26 cellular contexts compared by ENCODE assay signal in genomic region chr2:154908312-154908711, GRCh38.
DNase-seq lines count a peak whose midpoint lies in the region; ATAC-seq, FAIRE-seq and TF ChIP-seq lines count a peak whose summit lies in the region.
"Had no signal": no experiment of that assay in that cellular context is flagged by ENCODE, and none has a peak within 500 bp of the region (broad histone marks: within the 10 kb centered on the region; RNA-seq: fewer than 3 reads in every experiment).

No MANE protein-coding gene starts in this region.

- H4K91ac ChIP-seq in H1 (replicated peaks; ENCODE audit: insufficient read length, low read length): no peak overlapping the region
- H4K91ac ChIP-seq in mesenchymal stem cell (ENCODE audit: low read length): peak overlapping the region; percentile 15
- H4K91ac ChIP-seq in H9 (ENCODE audit: insufficient read length, low read depth, low read length): no peak overlapping the region

- no peak for FAIRE-seq in H1 (lab: Jason Lieb, UNC)
- FAIRE-seq: A204.1, G401.6 had no signal

- H2BK15ac ChIP-seq in H1 (ENCODE audit: low read length) (no peak overlapping the region), mesenchymal stem cell (ENCODE audit: low read depth, poor library complexity, severe bottlenecking) (no peak overlapping the region), H9 (ENCODE audit: low read depth, low read length) (no peak overlapping the region)

- no peak overlapping the region for H3K27ac Mint-ChIP-seq in stimulated activated effector memory CD8-positive, alpha-beta T cell treated with anti-CD3 and anti-CD28 coated beads, Interleukin-12 subunit alpha, Interleukin-12 subunit beta, amount 100 ng/mL, for 72 hours
- peak overlapping the region in 1 of 3 experiments; percentile 86; a peak in 1 of 7 replicates for H3K27ac Mint-ChIP-seq in H9
- no peak overlapping the region for H3K27ac Mint-ChIP-seq in CD4-positive, alpha-beta T cell
- H3K27ac Mint-ChIP-seq: CD4-positive, alpha-beta memory T cell; GM23338 had no signal

- no peaks in the 10 kb centered on the region for H3K23me2 ChIP-seq in H1 (ENCODE audit: low read depth, low read length)
- H3K23me2 ChIP-seq in H9 (ENCODE audit: insufficient read length, low read depth, low read length, poor library complexity, severe bottlenecking): no peaks in the 10 kb centered on the region

- H3K56ac ChIP-seq in H1 (replicated peaks; ENCODE audit: insufficient read length, low read depth, low read length) (no peak overlapping the region), H9 (ENCODE audit: insufficient read length, low read depth, low read length) (no peak overlapping the region)

- H3K14ac ChIP-seq in H1 (ENCODE audit: insufficient read length): no peak overlapping the region
- no peak overlapping the region for H3K14ac ChIP-seq in mesenchymal stem cell (ENCODE audit: low read length in 2 of 2)
- no peak overlapping the region for H3K14ac ChIP-seq in H9 (ENCODE audit: insufficient read depth, low read length)

- H3K23ac ChIP-seq in H1 (ENCODE audit: insufficient read length): no peak overlapping the region
- no peak overlapping the region for H3K23ac ChIP-seq in mesenchymal stem cell (ENCODE audit: low read length in 2 of 2)
- no peak overlapping the region for H3K23ac ChIP-seq in H9 (ENCODE audit: insufficient read length, low read depth, low read length)

- TF ChIP-seq CTCF in H1 (IDR thresholded peaks at IDR 0.05; ENCODE audit: control extremely low read depth in 1 of 3, insufficient read depth in 1 of 3, low read depth in 1 of 3, low read length in 3 of 3) (no peak), H9 (conservative IDR thresholded peaks at IDR 0.05) (no peak)
- TF ChIP-seq CTCF in CD4-positive, alpha-beta T cell (IDR thresholded peaks at IDR 0.05): no peak

- H4K5ac ChIP-seq in H1 (ENCODE audit: insufficient read length, low read depth, low read length) (no peak overlapping the region), H9 (ENCODE audit: insufficient read length, low read depth, low read length) (no peak overlapping the region)

- no peak overlapping the region for H3K4me3 Mint-ChIP-seq in stimulated activated effector memory CD8-positive, alpha-beta T cell treated with anti-CD3 and anti-CD28 coated beads, Interleukin-12 subunit alpha, Interleukin-12 subunit beta, amount 100 ng/mL, for 72 hours
- no peak overlapping the region for H3K4me3 Mint-ChIP-seq in H9
- H3K4me3 Mint-ChIP-seq in CD4-positive, alpha-beta T cell: no peak overlapping the region
- H3K4me3 Mint-ChIP-seq: CD4-positive, alpha-beta memory T cell; GM23338 had no signal

- H2BK5ac ChIP-seq in H1 (ENCODE audit: low read depth, low read length) (no peak overlapping the region), mesenchymal stem cell (ENCODE audit: low read depth, low read length, poor library complexity, severe bottlenecking) (no peak overlapping the region), H9 (ENCODE audit: insufficient read length, low read length) (no peak overlapping the region)

- TF ChIP-seq EP300 in H1 (IDR thresholded peaks at IDR 0.05; ENCODE audit: borderline replicate concordance in 1 of 2, low read depth in 2 of 2, low read length in 2 of 2): no peak

- POLR2A ChIA-PET in H1 (lab: Charles Lee; ENCODE audit: partially characterized antibody): no interaction called here
- POLR2A ChIA-PET in CD4-positive, alpha-beta T cell (lab: Charles Lee): no interaction called here

- peak; percentile 36 for ATAC-seq in stimulated activated effector memory CD8-positive, alpha-beta T cell treated with anti-CD3 and anti-CD28 coated beads, Interleukin-12 subunit alpha, Interleukin-12 subunit beta, amount 100 ng/mL, for 72 hours
- no peak for ATAC-seq in CD4-positive, alpha-beta T cell (ENCODE audit: poor library complexity)
- ATAC-seq: GM23338 had no signal

- 90% methylated on average over 4 of the region's 4 CpGs; no CpG with 5 or more reads in 1 of the 2 experiments for WGBS in H1 (ENCODE audit: extremely low coverage in 1 of 2, insufficient coverage in 1 of 2, insufficient read length in 1 of 2, insufficient replicate concordance in 2 of 2, low coverage in 1 of 2, low lambda C conversion rate in 2 of 2, missing lambda C conversion rate in 1 of 2), 2 experiments
- 79% methylated on average over 4 of the region's 4 CpGs for WGBS in mesenchymal stem cell
- no CpG with 5 or more reads among the region's 4 CpGs for WGBS in H9 (ENCODE audit: extremely low coverage, insufficient read length, low lambda C conversion rate)

- no peaks in the 10 kb centered on the region for H3K4me1 Mint-ChIP-seq in stimulated activated effector memory CD8-positive, alpha-beta T cell treated with anti-CD3 and anti-CD28 coated beads, Interleukin-12 subunit alpha, Interleukin-12 subunit beta, amount 100 ng/mL, for 72 hours
- peaks cover 0 to 3% of the 10 kb centered on the region in 2 experiments; a peak in 2 of 4 replicates for H3K4me1 Mint-ChIP-seq in H9
- no peaks in the 10 kb centered on the region for H3K4me1 Mint-ChIP-seq in CD4-positive, alpha-beta T cell (ENCODE audit: low read depth)
- H3K4me1 Mint-ChIP-seq: CD4-positive, alpha-beta memory T cell had no signal

- no peaks in the 10 kb centered on the region for H3K27me3 ChIP-seq in NT2/D1 (ENCODE audit: insufficient read depth, insufficient read length)
- no peaks in the 10 kb centered on the region for H3K27me3 ChIP-seq in H1 (replicated peaks in 1 of 4; ENCODE audit: control insufficient read depth in 3 of 4, extremely low read depth in 1 of 4, insufficient read depth in 3 of 4, low read length in 3 of 4)
- H3K27me3 ChIP-seq in mesenchymal stem cell (ENCODE audit: control insufficient read depth in 1 of 2, insufficient read depth in 1 of 2, low read length in 2 of 2): no peaks in the 10 kb centered on the region
- H3K27me3 ChIP-seq in H9 (ENCODE audit: insufficient read depth, low read length): no peaks in the 10 kb centered on the region
- no peaks in the 10 kb centered on the region for H3K27me3 ChIP-seq in CD4-positive, alpha-beta T cell (ENCODE audit: control insufficient read depth, insufficient read depth, low read length)
- H3K27me3 ChIP-seq: BLaER1 treated with 17β-estradiol and CSF1 and Interleukin-3, amounts not matched to agents 10 nM and 100 nM; Peyer's patch had no signal

- peak; percentile 2 for DNase-seq in NT2/D1 (ENCODE audit: low read depth, low spot score)
- no peak for DNase-seq in H1 (ENCODE audit: low read depth in 1 of 2, low spot score in 2 of 2)
- no peak for DNase-seq in mesenchymal stem cell
- no peak for DNase-seq in stimulated activated effector memory CD8-positive, alpha-beta T cell treated with anti-CD3 and anti-CD28 coated beads, Interleukin-12 subunit alpha, Interleukin-12 subunit beta, amount 100 ng/mL, for 72 hours (ENCODE audit: low spot score in 2 of 2)
- no peak for DNase-seq in H9
- no peak for DNase-seq in CD4-positive, alpha-beta T cell
- DNase-seq in amygdala (lab: John Stamatoyannopoulos, UW): no peak
- DNase-seq in mesenteric fat pad (ENCODE audit: low spot score): no peak
- DNase-seq: CD4-positive, alpha-beta memory T cell; COR-L47; HCEC 1CT; NCI-H1092; NCI-H1417 treated with DMSO at 0.1 percent for 48 hours; NCI-H187; NCI-H446 treated with DMSO at 0.1 percent for 48 hours; NCI-H526 treated with DMSO at 0.1 percent for 48 hours; OCI-M1; SIG-M5; SK-N-SH; SW 1271 had no signal

- H3K4me2 ChIP-seq in H1 (ENCODE audit: insufficient read depth in 1 of 2, low read depth in 2 of 2, low read length in 2 of 2) (no peak overlapping the region), mesenchymal stem cell (ENCODE audit: low read length, poor library complexity, severe bottlenecking) (no peak overlapping the region), H9 (ENCODE audit: insufficient read depth, insufficient read length, low read length) (no peak overlapping the region)
- H3K4me2 ChIP-seq: BLaER1 treated with 17β-estradiol and CSF1 and Interleukin-3, amounts not matched to agents 10 nM and 100 nM; GM23338; SK-N-SH had no signal

- CTCF ChIA-PET in H1 (lab: Charles Lee; ENCODE audit: partially characterized antibody): interaction anchor here (1.5 kb wide), 1 partner anchor 9 kb away, joined by 6 read pairs; no protein-coding TSS in a partner anchor
- CTCF ChIA-PET in CD4-positive, alpha-beta T cell (lab: Charles Lee): no interaction called here

- H3K9me3 Mint-ChIP-seq in stimulated activated effector memory CD8-positive, alpha-beta T cell treated with anti-CD3 and anti-CD28 coated beads, Interleukin-12 subunit alpha, Interleukin-12 subunit beta, amount 100 ng/mL, for 72 hours: peaks cover 14% of the 10 kb centered on the region
- H3K9me3 Mint-ChIP-seq in H9: peaks cover 0 to 2% of the 10 kb centered on the region in 2 experiments; a peak in 1 of 5 replicates
- H3K9me3 Mint-ChIP-seq in CD4-positive, alpha-beta T cell: no peaks in the 10 kb centered on the region
- H3K9me3 Mint-ChIP-seq: GM23338 had no signal

- H2AFZ ChIP-seq in H1 (ENCODE audit: low read length): no peak overlapping the region
- H2AFZ ChIP-seq in mesenchymal stem cell (ENCODE audit: low read depth, low read length): no peak overlapping the region
- H2AFZ ChIP-seq in H9 (ENCODE audit: low read length): no peak overlapping the region
- H2AFZ ChIP-seq: GM23338 had no signal

- H4K20me1 ChIP-seq in H1 (replicated peaks in 1 of 2; ENCODE audit: control insufficient read depth in 1 of 2, insufficient read depth in 2 of 2, low read length in 2 of 2): peaks cover 0 to 1% of the 10 kb centered on the region in 2 experiments
- H4K20me1 ChIP-seq in H9 (ENCODE audit: control insufficient read depth, insufficient read depth, insufficient read length): no peaks in the 10 kb centered on the region
- H4K20me1 ChIP-seq: BLaER1 treated with 17β-estradiol and CSF1 and Interleukin-3, amounts not matched to agents 10 nM and 100 nM had no signal

- intact Hi-C loops in CD4-positive, alpha-beta T cell (cut with DNase I, micrococcal nuclease): no loop called here

- H4K8ac ChIP-seq in H1 (ENCODE audit: extremely low read depth, insufficient read depth, low read length): 0 out of 2 replicates have a peak overlapping the region, but pooled peaks have one; percentile 5
- H4K8ac ChIP-seq in mesenchymal stem cell (ENCODE audit: low read length): no peak overlapping the region
- no peak overlapping the region for H4K8ac ChIP-seq in H9 (replicated peaks; ENCODE audit: insufficient read length, low read depth, low read length)

- H3K18ac ChIP-seq in H1 (ENCODE audit: extremely low read depth, low read length) (no peak overlapping the region), mesenchymal stem cell (ENCODE audit: low read depth in 1 of 2, low read length in 2 of 2) (no peak overlapping the region), H9 (ENCODE audit: insufficient read length, low read depth, low read length) (no peak overlapping the region)

- no peak overlapping the region for H3K4ac ChIP-seq in H1 (replicated peaks; ENCODE audit: insufficient read length, low read depth, low read length)
- no peak overlapping the region for H3K4ac ChIP-seq in mesenchymal stem cell (ENCODE audit: low read depth in 1 of 2, low read length in 2 of 2)
- no peak overlapping the region for H3K4ac ChIP-seq in H9 (ENCODE audit: low read depth, low read length)

- no peak overlapping the region for H3K4me3 ChIP-seq in NT2/D1 (ENCODE audit: insufficient read length, low read depth)
- no peak overlapping the region for H3K4me3 ChIP-seq in H1 (ENCODE audit: extremely low read depth in 1 of 4, insufficient read depth in 2 of 4, low read depth in 3 of 4, low read length in 4 of 4)
- H3K4me3 ChIP-seq in mesenchymal stem cell (ENCODE audit: insufficient read depth in 1 of 2, low read depth in 1 of 2, low read length in 2 of 2): no peak overlapping the region
- H3K4me3 ChIP-seq: BLaER1 treated with 17β-estradiol and CSF1 and Interleukin-3, amounts not matched to agents 10 nM and 100 nM; GM23338; Peyer's patch had no signal

- H3K36me3 ChIP-seq in NT2/D1 (ENCODE audit: insufficient read depth, insufficient read length, low read length) (no peaks in the 10 kb centered on the region), H1 (ENCODE audit: control insufficient read depth in 2 of 4, insufficient read depth in 4 of 4, low read length in 3 of 4) (no peaks in the 10 kb centered on the region), mesenchymal stem cell (ENCODE audit: control insufficient read depth in 1 of 2, insufficient read depth in 2 of 2, low read depth in 1 of 2, low read length in 2 of 2) (no peaks in the 10 kb centered on the region)
- H3K36me3 ChIP-seq: BLaER1 treated with 17β-estradiol and CSF1 and Interleukin-3, amounts not matched to agents 10 nM and 100 nM; Peyer's patch had no signal

- no peak overlapping the region for H3T11ph ChIP-seq in H9 (ENCODE audit: low read length)

- no peak for TF ChIP-seq POLR2A in H1 (IDR thresholded peaks at IDR 0.05; ENCODE audit: control extremely low read depth in 1 of 2, low read depth in 2 of 2, low read length in 2 of 2)

- H3K27me3 Mint-ChIP-seq in H9 (ENCODE audit: low read depth): no peaks in the 10 kb centered on the region
- H3K27me3 Mint-ChIP-seq in CD4-positive, alpha-beta T cell: no peaks in the 10 kb centered on the region
- H3K27me3 Mint-ChIP-seq: CD4-positive, alpha-beta memory T cell had no signal

- H3K27ac ChIP-seq in H1 (ENCODE audit: low read depth, low read length): no peak overlapping the region
- no peak overlapping the region for H3K27ac ChIP-seq in mesenchymal stem cell (ENCODE audit: low read length, poor library complexity, severe bottlenecking)
- H3K27ac ChIP-seq in H9 (ENCODE audit: insufficient read length, low read depth, low read length): no peak overlapping the region
- no peak overlapping the region for H3K27ac ChIP-seq in CD4-positive, alpha-beta T cell (ENCODE audit: low read depth, low read length)
- H3K27ac ChIP-seq: BLaER1 treated with 17β-estradiol and CSF1 and Interleukin-3, amounts not matched to agents 10 nM and 100 nM; HL-60; Peyer's patch had no signal

- H3K9me3 ChIP-seq in NT2/D1 (ENCODE audit: insufficient read depth, low read length) (no peaks in the 10 kb centered on the region), H1 (ENCODE audit: insufficient read depth in 2 of 2, low read depth in 1 of 2, low read length in 1 of 2) (no peaks in the 10 kb centered on the region), mesenchymal stem cell (ENCODE audit: control insufficient read depth, low read length) (no peaks in the 10 kb centered on the region), H9 (ENCODE audit: control insufficient read depth, low read depth, low read length) (no peaks in the 10 kb centered on the region)
- no peaks in the 10 kb centered on the region for H3K9me3 ChIP-seq in CD4-positive, alpha-beta T cell (ENCODE audit: control insufficient read depth, low read length)
- H3K9me3 ChIP-seq: BLaER1 treated with 17β-estradiol and CSF1 and Interleukin-3, amounts not matched to agents 10 nM and 100 nM; Peyer's patch; SK-N-SH had no signal

- H3K79me2 ChIP-seq in H1 (ENCODE audit: control insufficient read depth in 1 of 2, insufficient read depth in 2 of 2, low read length in 2 of 2) (no peaks in the 10 kb centered on the region), H9 (ENCODE audit: insufficient read depth, low read length) (no peaks in the 10 kb centered on the region)

- no peak overlapping the region for H3K9ac ChIP-seq in NT2/D1 (ENCODE audit: insufficient read length, low read depth)
- H3K9ac ChIP-seq in H1 (replicated peaks in 1 of 4; ENCODE audit: extremely low read depth in 1 of 4, low read depth in 3 of 4, low read length in 3 of 4): no peak overlapping the region
- no peak overlapping the region for H3K9ac ChIP-seq in mesenchymal stem cell (ENCODE audit: low read length)
- H3K9ac ChIP-seq in H9 (ENCODE audit: extremely low read depth, insufficient read length, low read length): no peak overlapping the region
- H3K9ac ChIP-seq: BLaER1 treated with 17β-estradiol and CSF1 and Interleukin-3, amounts not matched to agents 10 nM and 100 nM; SK-N-SH had no signal

- H3K36me3 Mint-ChIP-seq in stimulated activated effector memory CD8-positive, alpha-beta T cell treated with anti-CD3 and anti-CD28 coated beads, Interleukin-12 subunit alpha, Interleukin-12 subunit beta, amount 100 ng/mL, for 72 hours: no peaks in the 10 kb centered on the region
- no peaks in the 10 kb centered on the region; a peak in 1 of 7 replicates for H3K36me3 Mint-ChIP-seq in H9 (ENCODE audit: insufficient read depth in 1 of 3, low read depth in 3 of 3)
- H3K36me3 Mint-ChIP-seq in CD4-positive, alpha-beta T cell (ENCODE audit: low read depth): no peaks in the 10 kb centered on the region
- H3K36me3 Mint-ChIP-seq: CD4-positive, alpha-beta memory T cell had no signal

- H3K79me1 ChIP-seq in H1 (ENCODE audit: low read depth, low read length): no peaks in the 10 kb centered on the region
- H3K79me1 ChIP-seq in mesenchymal stem cell (replicated peaks; ENCODE audit: low read length, poor library complexity, severe bottlenecking): no peaks in the 10 kb centered on the region
- no peaks in the 10 kb centered on the region for H3K79me1 ChIP-seq in H9 (ENCODE audit: insufficient read depth, low read depth, low read length, poor library complexity, severe bottlenecking)

- no peak overlapping the region for H2BK12ac ChIP-seq in H1 (ENCODE audit: low read depth, low read length)
- no peak overlapping the region for H2BK12ac ChIP-seq in mesenchymal stem cell (ENCODE audit: low read length in 2 of 2)
- no peak overlapping the region for H2BK12ac ChIP-seq in H9 (ENCODE audit: insufficient read length, low read depth, low read length)

- H2BK120ac ChIP-seq in H1 (replicated peaks; ENCODE audit: low read depth, low read length) (no peak overlapping the region), mesenchymal stem cell (ENCODE audit: low read depth, low read length) (no peak overlapping the region), H9 (ENCODE audit: low read depth, low read length, poor library complexity, severe bottlenecking) (no peak overlapping the region)

- no peak for TF ChIP-seq RAD21 in H1 (IDR thresholded peaks at IDR 0.05 in 1 of 2, conservative IDR thresholded peaks at IDR 0.05 in 1 of 2; ENCODE audit: low read depth in 2 of 2, low read length in 2 of 2)

- H2BK20ac ChIP-seq in H1 (ENCODE audit: low read length): no peak overlapping the region
- H2BK20ac ChIP-seq in H9 (ENCODE audit: low read depth, low read length, poor library complexity, severe bottlenecking): no peak overlapping the region

- peaks cover 2% of the 10 kb centered on the region for H3K4me1 ChIP-seq in NT2/D1 (ENCODE audit: insufficient read depth, insufficient read length)
- H3K4me1 ChIP-seq in H1 (replicated peaks in 1 of 4; ENCODE audit: control insufficient read depth in 3 of 4, insufficient read depth in 4 of 4, low read length in 3 of 4): peaks cover 0 to 3% (median 0%) of the 10 kb centered on the region in 4 experiments; a peak in 1 of 7 replicates
- H3K4me1 ChIP-seq in mesenchymal stem cell (ENCODE audit: control insufficient read depth, insufficient read depth, low read depth, low read length): no peaks in the 10 kb centered on the region
- no peaks in the 10 kb centered on the region for H3K4me1 ChIP-seq in H9 (ENCODE audit: insufficient read depth, low read length)
- H3K4me1 ChIP-seq: Peyer's patch had no signal

- H2AK5ac ChIP-seq in H1 (ENCODE audit: low read depth, low read length) (no peak overlapping the region), mesenchymal stem cell (ENCODE audit: low read length, severe bottlenecking) (no peak overlapping the region), H9 (ENCODE audit: insufficient read length, low read length) (no peak overlapping the region)
